Comparison of ENCODE assay signal across 8 cellular contexts in the genomic region with DNA sequence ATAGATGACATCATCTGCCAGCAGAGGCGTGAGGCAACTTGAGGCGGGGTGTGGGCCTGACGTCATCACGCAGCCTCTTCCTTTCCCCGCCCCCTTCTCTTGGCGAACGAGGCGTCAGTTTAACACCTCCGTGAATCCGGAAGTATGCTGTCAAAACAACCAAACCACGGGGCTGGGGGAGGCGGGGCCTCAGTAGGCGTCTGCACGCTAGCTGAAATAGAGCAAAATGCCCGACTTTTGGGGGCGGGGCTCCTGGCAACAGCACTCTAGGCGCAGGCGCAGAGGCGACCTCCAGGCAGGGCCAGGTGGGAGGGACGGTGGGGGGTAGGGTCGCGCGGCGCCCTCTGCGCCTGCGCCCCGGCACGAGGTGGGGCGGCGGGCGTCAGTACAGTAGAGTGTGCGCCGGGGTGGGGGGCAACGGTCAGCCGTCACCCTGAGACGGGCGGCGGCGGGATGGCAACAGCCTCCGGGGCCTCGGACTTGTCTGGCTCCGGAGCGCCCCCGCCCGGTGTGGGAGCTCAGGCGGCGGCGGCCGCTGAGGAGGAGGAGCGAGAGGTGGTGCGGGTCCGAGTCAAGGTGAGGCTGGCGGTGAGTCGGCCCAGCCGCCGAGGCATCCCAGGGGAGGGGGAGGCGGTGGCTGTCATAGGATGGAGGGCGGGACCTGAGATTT. TPM values are rescaled to one million over a fixed set of nuclear protein-coding genes. Genes with fewer than 3 reads are reported as not detected.
A peak's percentile ranks its signal among the peaks of the same experiment; 100 is the strongest.
DNase-seq lines count a peak whose midpoint lies in the region; ATAC-seq lines count a peak whose summit lies in the region.

Gene TBC1D25 (plus strand): TSS at position 370 of the 670 bp plus-strand sequence. CDS start 84 bp downstream, at position 454.

- ATAC-seq in GM18499 (IDR thresholded peaks at IDR 0.05; ENCODE audit: insufficient read depth, unreplicated experiment) (peak; percentile 44), HG02970 (IDR thresholded peaks at IDR 0.05; ENCODE audit: low FRiP score, unreplicated experiment) (peak; percentile 68), HG03469 (IDR thresholded peaks at IDR 0.05; ENCODE audit: unreplicated experiment) (no peak)

- DNase-seq in NCI-H2029 (lab: John Stamatoyannopoulos, UW) (peak; percentile 94), T-helper 9 cell (peak; percentile 90), astrocyte of the hippocampus (ENCODE audit: low read depth, low spot score) (peak; percentile 97), hepatic stellate cell (ENCODE audit: low spot score) (peak; percentile 82), renal cortical epithelial cell (ENCODE audit: low read depth) (peak; percentile 93)

RNA-seq across cellular contexts. Expression of gene TBC1D25, which starts in this region (rescaled TPM):
- total RNA-seq in renal cortical epithelial cell = 6.1 and 11.9 TPM in 2 replicates
